ENCODE assay signal across 27 cellular contexts in genomic region chrX:23936198-23936597, GRCh38. TPM values are rescaled to one million over a fixed set of nuclear protein-coding genes. Genes with fewer than 3 reads are reported as not detected.
"Had no signal": no experiment of that assay in that cellular context is flagged by ENCODE, and none has a peak within 500 bp of the region (broad histone marks: within the 10 kb centered on the region; RNA-seq: fewer than 3 reads in every experiment).

No MANE protein-coding gene starts in this region.

- H3K9ac ChIP-seq: neural progenitor cell, parathyroid adenoma had no signal

- H3K36me3 ChIP-seq: gastrocnemius medialis, neural progenitor cell, suprapubic skin, transverse colon, vagina had no signal

- H3K9me3 ChIP-seq: gastrocnemius medialis, suprapubic skin, transverse colon, vagina had no signal

- H2AFZ ChIP-seq: neural progenitor cell, parathyroid adenoma had no signal

- DNase-seq: dorsolateral prefrontal cortex; effector CD4-positive, alpha-beta T cell; foreskin fibroblast; gastrocnemius medialis; head of caudate nucleus; kidney; naive thymus-derived CD4-positive, alpha-beta T cell; stimulated activated CD4-positive, alpha-beta T cell treated with anti-CD3 and anti-CD28 coated beads, Interleukin-12 subunit alpha, Interleukin-12 subunit beta, amount 100 ng/mL, for 4 hours; stimulated activated CD4-positive, alpha-beta T cell treated with anti-CD3 and anti-CD28 coated beads, Interleukin-1b, Interleukin-23, amount 100 ng/mL, for 48 hours; stimulated activated CD4-positive, alpha-beta T cell treated with anti-CD3 and anti-CD28 coated beads, Interleukin-4, amount 100 ng/mL, for 1 hour; stimulated activated CD8-positive, alpha-beta memory T cell treated with anti-CD3 and anti-CD28 coated beads, Interleukin-4, amount 100 ng/mL, for 48 hours; stimulated activated naive CD4-positive, alpha-beta T cell; stimulated activated naive CD8-positive, alpha-beta T cell treated with anti-CD3 and anti-CD28 coated beads, Interleukin-15, amount 100 ng/mL, for 72 hours; transverse colon had no signal

- H3K79me2 ChIP-seq: parathyroid adenoma had no signal

- H3K4me3 ChIP-seq: dorsolateral prefrontal cortex, gastrocnemius medialis, lung, neural progenitor cell, smooth muscle cell, suprapubic skin, transverse colon, vagina had no signal

- H3K27ac ChIP-seq: dorsolateral prefrontal cortex, gastrocnemius medialis, neural progenitor cell, parathyroid adenoma, suprapubic skin, transverse colon, vagina had no signal

- H3K4me1 ChIP-seq: gastrocnemius medialis, neural progenitor cell, parathyroid adenoma, suprapubic skin, transverse colon, vagina had no signal

- H3K4me2 ChIP-seq: neural progenitor cell, smooth muscle cell had no signal

- FAIRE-seq: kidney had no signal

- H3K27me3 ChIP-seq: gastrocnemius medialis, neural progenitor cell, suprapubic skin, transverse colon, vagina had no signal

RNA-seq across cellular contexts. Expression of gene CXorf58, which starts 28.4 kb away (rescaled TPM):
- total RNA-seq: glomerular endothelial cell; kidney; left lobe of liver; mucosa of gallbladder; naive thymus-derived CD4-positive, alpha-beta T cell; osteoblast; sciatic nerve; smooth muscle cell; suprapubic skin; ureter; vagina had no signal
- polyA plus RNA-seq: liver; naive thymus-derived CD4-positive, alpha-beta T cell; smooth muscle cell had no signal
